ENCODE assay signal across 21 cellular contexts in the genomic region with DNA sequence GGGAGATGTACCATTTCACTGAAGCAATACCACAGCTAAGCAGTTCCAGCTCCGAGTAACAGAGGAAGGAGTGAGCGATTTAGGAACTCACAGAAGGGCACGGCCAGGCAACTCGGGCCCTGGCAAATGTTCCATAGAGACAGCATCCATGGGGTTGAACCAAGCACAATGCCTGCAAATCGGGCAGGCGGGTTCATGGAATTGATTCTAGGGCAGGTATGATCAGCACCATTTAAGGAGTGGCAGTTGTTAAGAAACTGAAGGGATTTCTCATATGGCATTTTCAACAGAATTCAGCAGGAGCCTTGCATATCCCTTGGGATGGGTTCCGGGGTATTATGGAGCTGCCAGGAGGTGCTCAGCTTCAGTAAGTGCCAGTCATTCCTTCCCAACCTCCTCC.
DNase-seq lines count a peak whose midpoint lies in the region; ATAC-seq lines count a peak whose summit lies in the region.
"Had no signal": no experiment of that assay in that cellular context is flagged by ENCODE, and none has a peak within 500 bp of the region (broad histone marks: within the 10 kb centered on the region; RNA-seq: fewer than 3 reads in every experiment).

No MANE protein-coding gene starts in this region.

- peaks cover 69% of the 10 kb centered on the region for H3K4me1 ChIP-seq in CD4-positive, CD25-positive, alpha-beta regulatory T cell (ENCODE audit: control insufficient read depth, insufficient read depth, low read length, poor library complexity, severe bottlenecking)
- H3K4me1 ChIP-seq: A549, breast epithelium, parathyroid adenoma, right lobe of liver had no signal

- H3K27me3 Mint-ChIP-seq in activated CD4-positive, alpha-beta T cell treated with anti-CD3 and anti-CD28 coated beads, Interleukin-2, amount 10 ng/mL, durations not matched to agents 24 days and 14 days: no peaks in the 10 kb centered on the region
- no peaks in the 10 kb centered on the region for H3K27me3 Mint-ChIP-seq in CD4-positive, CD25-positive, alpha-beta regulatory T cell
- H3K27me3 Mint-ChIP-seq in activated CD8-positive, alpha-beta T cell treated with anti-CD3 and anti-CD28 coated beads, Interleukin-2, amount 10 ng/mL, durations not matched to agents 7 days and 5 days (ENCODE audit: low read depth): no peaks in the 10 kb centered on the region
- H3K27me3 Mint-ChIP-seq in immature natural killer cell (ENCODE audit: low read depth in 3 of 3): peaks cover 0 to 7% (median 6%) of the 10 kb centered on the region in 3 donors

- no peak overlapping the region for H3K4me3 ChIP-seq in CD4-positive, CD25-positive, alpha-beta regulatory T cell (ENCODE audit: low read depth, low read length)
- H3K4me3 ChIP-seq: A549, breast epithelium, right lobe of liver had no signal

- CTCF ChIA-PET in activated CD8-positive, alpha-beta T cell treated with anti-CD3 and anti-CD28 coated beads, Interleukin-2, amount 10 ng/mL, durations not matched to agents 7 days and 5 days (lab: Charles Lee): interaction anchor here (1.4 to 7.3 kb wide), 6 partner anchors 14 to 166 kb away, joined by 3 to 166 read pairs (median 8); no protein-coding TSS in a partner anchor

- H3K36me3 Mint-ChIP-seq in activated CD4-positive, alpha-beta T cell treated with anti-CD3 and anti-CD28 coated beads, Interleukin-2, amount 10 ng/mL, durations not matched to agents 24 days and 14 days (ENCODE audit: low read depth): peaks cover 81% of the 10 kb centered on the region
- peaks cover 65% of the 10 kb centered on the region for H3K36me3 Mint-ChIP-seq in CD4-positive, CD25-positive, alpha-beta regulatory T cell
- H3K36me3 Mint-ChIP-seq in activated CD8-positive, alpha-beta T cell treated with anti-CD3 and anti-CD28 coated beads, Interleukin-2, amount 10 ng/mL, durations not matched to agents 7 days and 5 days (ENCODE audit: low read depth): peaks cover 93% of the 10 kb centered on the region
- peaks cover 14 to 43% (median 15%) of the 10 kb centered on the region in 3 donors for H3K36me3 Mint-ChIP-seq in immature natural killer cell

- H3K4me3 Mint-ChIP-seq in activated CD4-positive, alpha-beta T cell treated with anti-CD3 and anti-CD28 coated beads, Interleukin-2, amount 10 ng/mL, durations not matched to agents 24 days and 14 days: peak overlapping the region; percentile 5
- H3K4me3 Mint-ChIP-seq in CD4-positive, CD25-positive, alpha-beta regulatory T cell: peak overlapping the region in 3 of 4 donors; percentile 8 to 59 (median 16)
- H3K4me3 Mint-ChIP-seq in activated CD8-positive, alpha-beta T cell treated with anti-CD3 and anti-CD28 coated beads, Interleukin-2, amount 10 ng/mL, durations not matched to agents 7 days and 5 days: no peak overlapping the region
- no peak overlapping the region for H3K4me3 Mint-ChIP-seq in immature natural killer cell

- DNase-seq in activated CD4-positive, alpha-beta T cell treated with anti-CD3 and anti-CD28 coated beads, Interleukin-2, amount 10 ng/mL, durations not matched to agents 24 days and 14 days: no peak
- DNase-seq in activated CD4-positive, alpha-beta T cell treated with anti-CD3 and anti-CD28 coated beads, Interleukin-2, amount 50 U/mL, for 1 hour: no peak
- DNase-seq in CD4-positive, CD25-positive, alpha-beta regulatory T cell: no peak
- peak; percentile 18 for DNase-seq in activated CD8-positive, alpha-beta T cell treated with anti-CD3 and anti-CD28 coated beads, Interleukin-2, amount 10 ng/mL, durations not matched to agents 7 days and 5 days
- DNase-seq in immature natural killer cell (no peak), D341Med (ENCODE audit: low spot score) (no peak), NCI-H2029 treated with DMSO at 0.1 percent for 48 hours (lab: John Stamatoyannopoulos, UW) (no peak), NCI-H82 (lab: John Stamatoyannopoulos, UW) (no peak)
- DNase-seq: amniotic stem cell, DMS 273 treated with DMSO at 0.1 percent for 48 hours, left colon, mesenchymal stem cell, NCI-H1092 treated with DMSO at 0.1 percent for 48 hours, NCI-H1930, NCI-H226, NCI-H748 treated with DMSO at 0.1 percent for 48 hours, right lobe of liver, substantia nigra had no signal

- H3K27ac Mint-ChIP-seq in activated CD4-positive, alpha-beta T cell treated with anti-CD3 and anti-CD28 coated beads, Interleukin-2, amount 10 ng/mL, durations not matched to agents 24 days and 14 days: peak overlapping the region; percentile 92
- peak overlapping the region; percentile 80 to 96 (median 93) for H3K27ac Mint-ChIP-seq in CD4-positive, CD25-positive, alpha-beta regulatory T cell
- peak overlapping the region; percentile 83 for H3K27ac Mint-ChIP-seq in activated CD8-positive, alpha-beta T cell treated with anti-CD3 and anti-CD28 coated beads, Interleukin-2, amount 10 ng/mL, durations not matched to agents 7 days and 5 days
- peak overlapping the region; percentile 37 to 83 (median 72) for H3K27ac Mint-ChIP-seq in immature natural killer cell

- H3K4me1 Mint-ChIP-seq in activated CD4-positive, alpha-beta T cell treated with anti-CD3 and anti-CD28 coated beads, Interleukin-2, amount 10 ng/mL, durations not matched to agents 24 days and 14 days: peaks cover 85% of the 10 kb centered on the region
- peaks cover 24 to 98% (median 78%) of the 10 kb centered on the region in 4 donors for H3K4me1 Mint-ChIP-seq in CD4-positive, CD25-positive, alpha-beta regulatory T cell
- peaks cover 94% of the 10 kb centered on the region for H3K4me1 Mint-ChIP-seq in activated CD8-positive, alpha-beta T cell treated with anti-CD3 and anti-CD28 coated beads, Interleukin-2, amount 10 ng/mL, durations not matched to agents 7 days and 5 days (ENCODE audit: low read depth)
- H3K4me1 Mint-ChIP-seq in immature natural killer cell: peaks cover 90 to 98% of the 10 kb centered on the region in 2 donors

- POLR2A ChIA-PET in activated CD8-positive, alpha-beta T cell treated with anti-CD3 and anti-CD28 coated beads, Interleukin-2, amount 10 ng/mL, durations not matched to agents 7 days and 5 days (lab: Charles Lee): interaction anchor here (5.2 kb wide), 1 partner anchor 20 kb away, joined by 31 read pairs; no protein-coding TSS in a partner anchor

- H3K27ac ChIP-seq in CD4-positive, CD25-positive, alpha-beta regulatory T cell (ENCODE audit: insufficient read depth, low read length, poor library complexity, severe bottlenecking): peak overlapping the region; percentile 57
- H3K27ac ChIP-seq: A549, breast epithelium, parathyroid adenoma, right lobe of liver had no signal

- ATAC-seq in CD4-positive, CD25-positive, alpha-beta regulatory T cell (ENCODE audit: low read depth in 2 of 2): no peak
- ATAC-seq in activated CD8-positive, alpha-beta T cell treated with anti-CD3 and anti-CD28 coated beads, Interleukin-2, amount 10 ng/mL, durations not matched to agents 7 days and 5 days: no peak
- ATAC-seq: A549, left colon, right lobe of liver had no signal

- no peaks in the 10 kb centered on the region for H3K27me3 ChIP-seq in CD4-positive, CD25-positive, alpha-beta regulatory T cell (ENCODE audit: control insufficient read depth, insufficient read depth, low read length)
- H3K27me3 ChIP-seq: breast epithelium, right lobe of liver had no signal

- H3K36me3 ChIP-seq in CD4-positive, CD25-positive, alpha-beta regulatory T cell (ENCODE audit: control insufficient read depth, insufficient read depth, low read length): peaks cover 66% of the 10 kb centered on the region
- H3K36me3 ChIP-seq: breast epithelium, right lobe of liver had no signal

- no peaks in the 10 kb centered on the region for H3K9me3 Mint-ChIP-seq in activated CD4-positive, alpha-beta T cell treated with anti-CD3 and anti-CD28 coated beads, Interleukin-2, amount 10 ng/mL, durations not matched to agents 24 days and 14 days
- no peaks in the 10 kb centered on the region for H3K9me3 Mint-ChIP-seq in CD4-positive, CD25-positive, alpha-beta regulatory T cell
- no peaks in the 10 kb centered on the region for H3K9me3 Mint-ChIP-seq in activated CD8-positive, alpha-beta T cell treated with anti-CD3 and anti-CD28 coated beads, Interleukin-2, amount 10 ng/mL, durations not matched to agents 7 days and 5 days (ENCODE audit: insufficient read depth)
- H3K9me3 Mint-ChIP-seq in immature natural killer cell: no peaks in the 10 kb centered on the region

- H3K9me3 ChIP-seq in CD4-positive, CD25-positive, alpha-beta regulatory T cell (ENCODE audit: control insufficient read depth in 2 of 2, low read length in 2 of 2): peaks cover 0 to 3% of the 10 kb centered on the region in 2 experiments
- H3K9me3 ChIP-seq: right lobe of liver had no signal

- intact Hi-C loops in activated CD4-positive, alpha-beta T cell treated with anti-CD3 and anti-CD28 coated beads, Interleukin-2, amount 10 ng/mL, durations not matched to agents 24 days and 14 days (cut with micrococcal nuclease): loop anchor here (1.0 kb wide), 1 partner anchor 22 kb away; no protein-coding TSS in a partner anchor

Comparison
In these comparisons a context has a peak if more than half of its experiments do, and no peak if none do; other contexts are left out.
1. H3K4me3 Mint-ChIP-seq: peak in activated CD4-positive, alpha-beta T cell treated with anti-CD3 and anti-CD28 coated beads, Interleukin-2, amount 10 ng/mL, durations not matched to agents 24 days and 14 days (single experiment) and CD4-positive, CD25-positive, alpha-beta regulatory T cell (3 of 4); none in activated CD8-positive, alpha-beta T cell treated with anti-CD3 and anti-CD28 coated beads, Interleukin-2, amount 10 ng/mL, durations not matched to agents 7 days and 5 days (single experiment) and immature natural killer cell (0 of 5).
2. Peak in every context shown above with its lines, with median percentiles within 50 percentile points of each other: H3K27ac Mint-ChIP-seq.